17 cellular contexts compared by ENCODE assay signal in the genomic region with DNA sequence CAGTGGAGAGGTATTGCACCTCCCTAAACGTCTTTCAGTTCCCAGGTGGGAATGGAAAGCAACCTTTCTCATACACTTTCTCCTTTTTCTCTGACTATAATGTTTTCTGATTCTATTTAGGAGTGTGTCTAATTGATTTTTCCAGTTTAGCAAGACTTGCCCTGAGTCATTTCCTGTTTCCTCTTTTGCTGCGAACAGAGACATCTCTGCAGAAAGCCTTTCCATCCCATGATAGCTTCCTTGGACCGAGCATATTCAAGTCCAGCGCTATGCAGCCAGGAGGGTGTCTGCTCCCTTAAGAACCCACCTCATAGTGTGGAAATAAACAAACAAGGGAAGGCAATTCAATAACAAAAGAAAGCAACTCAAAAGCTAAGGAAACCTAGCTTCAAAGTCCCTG. TPM values are rescaled to one million over a fixed set of nuclear protein-coding genes. Genes with fewer than 3 reads are reported as not detected.
DNase-seq lines count a peak whose midpoint lies in the region; ATAC-seq and TF ChIP-seq lines count a peak whose summit lies in the region.
"Had no signal": no experiment of that assay in that cellular context is flagged by ENCODE, and none has a peak within 500 bp of the region (broad histone marks: within the 10 kb centered on the region; RNA-seq: fewer than 3 reads in every experiment).

No MANE protein-coding gene starts in this region.

- ATAC-seq in GM21528 (IDR thresholded peaks at IDR 0.05; ENCODE audit: low FRiP score, unreplicated experiment) = no peak
- ATAC-seq: activated naive CD4-positive, alpha-beta T cell treated with anti-CD3 and anti-CD28 coated beads, Interleukin-2, amount 50 U/mL, for 72 hours had no signal

- H3K4me3 Mint-ChIP-seq in MCF 10A (ENCODE audit: unreplicated experiment) = no peak overlapping the region
- H3K4me3 Mint-ChIP-seq: dendritic cell treated with granulocyte-macrophage colony-stimulating factor and Interleukin-4, amounts not matched to agents 40 ng/mL and 50 ng/mL, for 4 days had no signal

- peak overlapping the region; percentile 19; the same call in 1 of the 2 replicates for H2AFZ ChIP-seq in PC-9

- H3K79me2 ChIP-seq in PC-9 (ENCODE audit: low read depth) = no peaks in the 10 kb centered on the region

- TF ChIP-seq POLR2A in breast epithelium (IDR thresholded peaks at IDR 0.05) = no peak

- no peaks in the 10 kb centered on the region for H3K9me3 Mint-ChIP-seq in MCF 10A (ENCODE audit: unreplicated experiment)
- H3K9me3 Mint-ChIP-seq: dendritic cell treated with granulocyte-macrophage colony-stimulating factor and Interleukin-4, amounts not matched to agents 40 ng/mL and 50 ng/mL, for 4 days had no signal

- DNase-seq in MCF 10A (ENCODE audit: unreplicated experiment) (peak; percentile 52), breast epithelium (ENCODE audit: low spot score in 2 of 2) (no peak), PC-9 (no peak), epidermal melanocyte (ENCODE audit: insufficient read length, low spot score) (peak; percentile 43), midbrain (lab: John Stamatoyannopoulos, UW) (no peak), NCI-H128 (lab: John Stamatoyannopoulos, UW; ENCODE audit: unreplicated experiment) (no peak)
- no peak for DNase-seq in effector CD8-positive, alpha-beta T cell (lab: John Stamatoyannopoulos, UW)
- DNase-seq: 8988T, DMS79 treated with DMSO at 0.1 percent for 48 hours, head of caudate nucleus, thyroid gland had no signal

- H3K27ac ChIP-seq in breast epithelium = no peak overlapping the region
- H3K27ac ChIP-seq in PC-9 = no peak overlapping the region
- H3K27ac ChIP-seq: KMS-11, thyroid gland had no signal

- H3K27me3 Mint-ChIP-seq in MCF 10A (ENCODE audit: insufficient read depth, unreplicated experiment) = no peaks in the 10 kb centered on the region
- H3K27me3 Mint-ChIP-seq: dendritic cell treated with granulocyte-macrophage colony-stimulating factor and Interleukin-4, amounts not matched to agents 40 ng/mL and 50 ng/mL, for 4 days had no signal

- H4K20me1 ChIP-seq in PC-9 (ENCODE audit: insufficient read depth) = no peaks in the 10 kb centered on the region

- no peaks in the 10 kb centered on the region for H3F3A ChIP-seq in PC-9 (ENCODE audit: insufficient read depth, low read depth)

- H3K4me3 ChIP-seq in breast epithelium (no peak overlapping the region), PC-9 (no peak overlapping the region)
- H3K4me3 ChIP-seq: thyroid gland had no signal

- no peaks in the 10 kb centered on the region for H3K36me3 Mint-ChIP-seq in MCF 10A (ENCODE audit: insufficient read depth, unreplicated experiment)
- H3K36me3 Mint-ChIP-seq: activated naive CD4-positive, alpha-beta T cell treated with anti-CD3 and anti-CD28 coated beads, Interleukin-2, amount 50 U/mL, for 72 hours had no signal

- no peak overlapping the region for H3K27ac Mint-ChIP-seq in MCF 10A (ENCODE audit: low read depth, unreplicated experiment)
- H3K27ac Mint-ChIP-seq: activated naive CD4-positive, alpha-beta T cell treated with anti-CD3 and anti-CD28 coated beads, Interleukin-2, amount 50 U/mL, for 72 hours; dendritic cell treated with granulocyte-macrophage colony-stimulating factor and Interleukin-4, amounts not matched to agents 40 ng/mL and 50 ng/mL, for 4 days had no signal

- intact Hi-C loops in MCF 10A (cut with micrococcal nuclease) = no loop called here
- intact Hi-C loops in breast epithelium (cut with DNase I; ENCODE audit: low total_unique reads) = no loop called here
- intact Hi-C loops in PC-9 (cut with micrococcal nuclease; ENCODE audit: unreplicated experiment) = no loop called here

- H3K4me2 ChIP-seq in PC-9 = no peak overlapping the region
- H3K4me2 ChIP-seq: KMS-11 had no signal

- H3K9me2 ChIP-seq in PC-9 (ENCODE audit: insufficient read depth) = no peaks in the 10 kb centered on the region

- H3K4me1 ChIP-seq in breast epithelium (no peaks in the 10 kb centered on the region), PC-9 (replicated peaks; ENCODE audit: insufficient read depth) (no peaks in the 10 kb centered on the region)
- H3K4me1 ChIP-seq: thyroid gland had no signal

- H3K36me3 ChIP-seq in breast epithelium = no peaks in the 10 kb centered on the region
- no peaks in the 10 kb centered on the region for H3K36me3 ChIP-seq in PC-9 (ENCODE audit: low read depth)
- H3K36me3 ChIP-seq: thyroid gland had no signal

- no peaks in the 10 kb centered on the region for H3K4me1 Mint-ChIP-seq in MCF 10A (ENCODE audit: insufficient read depth, unreplicated experiment)

- no peak for TF ChIP-seq CTCF in MCF 10A (IDR thresholded peaks at IDR 0.05; ENCODE audit: unreplicated experiment)
- no peak for TF ChIP-seq CTCF in breast epithelium (IDR thresholded peaks at IDR 0.05)
- no peak for TF ChIP-seq CTCF in PC-9 (conservative IDR thresholded peaks at IDR 0.05)

- H3K9me3 ChIP-seq in breast epithelium = no peaks in the 10 kb centered on the region
- H3K9me3 ChIP-seq in PC-9 (ENCODE audit: insufficient read depth, low read depth) = no peaks in the 10 kb centered on the region
- H3K9me3 ChIP-seq: thyroid gland had no signal

- BruUV-seq in MCF 10A (replicated peaks; lab: Mats Ljungman, UMichigan) (no TSS peak), PC-9 (replicated peaks; lab: Mats Ljungman, UMichigan) (no TSS peak)

- H3K27me3 ChIP-seq in breast epithelium = no peaks in the 10 kb centered on the region
- peaks cover 9% of the 10 kb centered on the region for H3K27me3 ChIP-seq in PC-9 (ENCODE audit: insufficient read depth, low read depth)
- H3K27me3 ChIP-seq: thyroid gland had no signal

- POLR2A ChIA-PET in MCF 10A (lab: Yijun Ruan, JAX) = no interaction called here
- POLR2A ChIA-PET in PC-9 (lab: Charles Lee; ENCODE audit: unreplicated experiment) = no interaction called here

- CTCF ChIA-PET in MCF 10A (lab: Yijun Ruan, JAX) (interaction anchor here (0.6 kb wide), 1 partner anchor 54 kb away, joined by 3 read pairs; no protein-coding TSS in a partner anchor), PC-9 (lab: Charles Lee) (no interaction called here)

RNA-seq across cellular contexts. Expression of gene CDH6, which starts 60.0 kb away (rescaled TPM):
- total RNA-seq in MCF 10A (2022) = not detected in 2 replicates
- 1 to 10 TPM; 1.4 to 4.8 (median 3.9) TPM for total RNA-seq in breast epithelium
- not detected in 2 replicates for total RNA-seq in PC-9 (2021)
- total RNA-seq: activated naive CD4-positive, alpha-beta T cell treated with anti-CD3 and anti-CD28 coated beads, Interleukin-2, amount 50 U/mL, for 72 hours; lung microvascular endothelial cell; OCI-LY7 had no signal

Comparison
In these comparisons a context has a peak if more than half of its experiments do, and no peak if none do; other contexts are left out.
1. DNase-seq: peak in MCF 10A (single experiment) and epidermal melanocyte (single experiment); none in breast epithelium (0 of 2), PC-9 (0 of 2), midbrain (single experiment), NCI-H128 (single experiment) and effector CD8-positive, alpha-beta T cell (single experiment).